Comparison of ENCODE assay signal across 1 cellular context in the genomic region with DNA sequence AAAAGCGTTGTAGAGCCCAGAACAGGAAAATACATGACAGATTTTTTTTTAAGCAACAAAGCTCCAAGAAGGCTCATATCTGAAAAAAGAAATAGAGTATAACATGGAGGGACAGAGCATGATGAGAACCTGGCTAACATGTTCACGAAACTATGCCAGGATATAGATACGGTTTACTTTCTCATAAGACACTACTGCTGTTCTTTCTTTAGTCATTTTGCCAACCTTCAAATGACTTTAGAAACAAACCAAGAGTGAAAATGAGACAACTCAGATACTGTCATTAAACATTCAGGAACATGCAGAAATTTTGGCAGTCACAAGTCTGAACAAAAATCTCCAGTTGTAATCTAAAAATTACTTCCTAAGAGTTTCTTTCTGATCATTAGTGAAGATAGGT.
TF ChIP-seq lines count a peak whose summit lies in the region.

No MANE protein-coding gene starts in this region.

TF ChIP-seq in GM23338, 12 proteins besides CTCF, POLR2A, EP300 and RAD21 (continued from another document):
- TF ChIP-seq REST (IDR thresholded peaks at IDR 0.05; ENCODE audit: unreplicated experiment), result no peak
- no peak for TF ChIP-seq EZH2phosphoT487 (IDR thresholded peaks at IDR 0.05; ENCODE audit: unreplicated experiment)
- no peak for TF ChIP-seq NANOG (IDR thresholded peaks at IDR 0.05; ENCODE audit: borderline replicate concordance)
- no peak for TF ChIP-seq ZNF114 (CRISPR knock-in tag; IDR thresholded peaks at IDR 0.05)
- no peak for TF ChIP-seq ZNF331 (CRISPR knock-in tag; IDR thresholded peaks at IDR 0.05; ENCODE audit: low read depth)
- no peak for TF ChIP-seq POLR2AphosphoS5 (IDR thresholded peaks at IDR 0.05; ENCODE audit: low read depth)
- no peak for TF ChIP-seq ETS1 (IDR thresholded peaks at IDR 0.05)
- TF ChIP-seq STAT1 (IDR thresholded peaks at IDR 0.05; ENCODE audit: unreplicated experiment), result no peak
- no peak for TF ChIP-seq CREB1 (CRISPR knock-in tag; IDR thresholded peaks at IDR 0.05; ENCODE audit: low read depth)
- TF ChIP-seq ZNF462 (CRISPR knock-in tag; IDR thresholded peaks at IDR 0.05), result no peak
- no peak for TF ChIP-seq EZH2 (IDR thresholded peaks at IDR 0.05; ENCODE audit: low read depth, unreplicated experiment)
